In genomic region chr7:82805527-82805960, GRCh38 we compare ENCODE assay signal across 9 cellular contexts.
A peak's percentile ranks its signal among the peaks of the same experiment; 100 is the strongest.
DNase-seq lines count a peak whose midpoint lies in the region; ATAC-seq, FAIRE-seq and TF ChIP-seq lines count a peak whose summit lies in the region.
"Had no signal": no experiment of that assay in that cellular context is flagged by ENCODE, and none has a peak within 500 bp of the region (broad histone marks: within the 10 kb centered on the region; RNA-seq: fewer than 3 reads in every experiment).

No MANE protein-coding gene starts in this region.

- H2BK5ac ChIP-seq in H1 (ENCODE audit: low read depth, low read length): no peak overlapping the region

- H4K91ac ChIP-seq in H1 (replicated peaks; ENCODE audit: insufficient read length, low read length): no peak overlapping the region

- H3F3A ChIP-seq in PC-9 (ENCODE audit: insufficient read depth, low read depth): peaks cover 8% of the 10 kb centered on the region

- H3K56ac ChIP-seq in H1 (replicated peaks; ENCODE audit: insufficient read length, low read depth, low read length): no peak overlapping the region

- no peak for TF ChIP-seq POLR2A in H1 (IDR thresholded peaks at IDR 0.05; ENCODE audit: control extremely low read depth in 1 of 2, low read depth in 2 of 2, low read length in 2 of 2)

- TF ChIP-seq EP300 in H1 (IDR thresholded peaks at IDR 0.05; ENCODE audit: borderline replicate concordance in 1 of 2, low read depth in 2 of 2, low read length in 2 of 2): no peak

- peak overlapping the region; percentile 62 for H2AFZ ChIP-seq in PC-9
- 0 out of 2 replicates have a peak overlapping the region, but pooled peaks have one; percentile 54 for H2AFZ ChIP-seq in H1 (ENCODE audit: low read length)

- H4K5ac ChIP-seq in H1 (ENCODE audit: insufficient read length, low read depth, low read length): no peak overlapping the region

- H3K27ac ChIP-seq in HEK293 (ENCODE audit: extremely low read depth, low read depth, low read length) (no peak overlapping the region), PC-9 (peak overlapping the region; percentile 25; the same call in 1 of the 2 replicates), H1 (ENCODE audit: low read depth, low read length) (no peak overlapping the region)

- WGBS in H1 (ENCODE audit: extremely low coverage in 1 of 2, insufficient coverage in 1 of 2, insufficient read length in 1 of 2, insufficient replicate concordance in 2 of 2, low coverage in 1 of 2, low lambda C conversion rate in 2 of 2, missing lambda C conversion rate in 1 of 2), 2 experiments: 73% methylated on average over 5 of the region's 5 CpGs; no CpG with 5 or more reads in 1 of the 2 experiments

- H3K4me3 ChIP-seq in HEK293 (ENCODE audit: low read depth, low read length): no peak overlapping the region; the same call in 1 of the 2 replicates
- peak overlapping the region; percentile 29; the same call in 1 of the 2 replicates for H3K4me3 ChIP-seq in PC-9
- no peak overlapping the region for H3K4me3 ChIP-seq in H1 (ENCODE audit: extremely low read depth in 1 of 4, insufficient read depth in 2 of 4, low read depth in 3 of 4, low read length in 4 of 4)

- H3K18ac ChIP-seq in H1 (ENCODE audit: extremely low read depth, low read length): no peak overlapping the region

- CTCF ChIA-PET in HEK293 (lab: Yijun Ruan, JAX) (interaction anchor here (0.7 kb wide), 2 partner anchors 13 to 617 kb away, joined by 3 to 6 read pairs; no protein-coding TSS in a partner anchor), PC-9 (lab: Charles Lee) (no interaction called here), H1 (lab: Charles Lee; ENCODE audit: partially characterized antibody) (interaction anchor here (0.7 kb wide), 1 partner anchor 9 kb away, joined by 3 read pairs; no protein-coding TSS in a partner anchor)

- H3K14ac ChIP-seq in H1 (ENCODE audit: insufficient read length): no peak overlapping the region

- H3K27me3 ChIP-seq in PC-9 (ENCODE audit: insufficient read depth, low read depth) (no peaks in the 10 kb centered on the region), H1 (replicated peaks in 1 of 4; ENCODE audit: control insufficient read depth in 3 of 4, extremely low read depth in 1 of 4, insufficient read depth in 3 of 4, low read length in 3 of 4) (no peaks in the 10 kb centered on the region)

- H3K9me3 ChIP-seq in HEK293 (ENCODE audit: control insufficient read depth, insufficient read depth, low read depth, low read length) (no peaks in the 10 kb centered on the region), PC-9 (ENCODE audit: insufficient read depth, low read depth) (0 out of 2 replicates have a peak, but pooled peaks cover 5% of the 10 kb centered on the region), H1 (ENCODE audit: insufficient read depth in 2 of 2, low read depth in 1 of 2, low read length in 1 of 2) (no peaks in the 10 kb centered on the region)

- no peaks in the 10 kb centered on the region for H3K79me1 ChIP-seq in H1 (ENCODE audit: low read depth, low read length)

- no peak overlapping the region for H4K8ac ChIP-seq in H1 (ENCODE audit: extremely low read depth, insufficient read depth, low read length)

- H2BK15ac ChIP-seq in H1 (ENCODE audit: low read length): no peak overlapping the region

- H3K23me2 ChIP-seq in H1 (ENCODE audit: low read depth, low read length): no peaks in the 10 kb centered on the region

- no peak overlapping the region for H2BK20ac ChIP-seq in H1 (ENCODE audit: low read length)

- H3K79me2 ChIP-seq in PC-9 (ENCODE audit: low read depth): no peaks in the 10 kb centered on the region
- no peaks in the 10 kb centered on the region for H3K79me2 ChIP-seq in H1 (ENCODE audit: control insufficient read depth in 1 of 2, insufficient read depth in 2 of 2, low read length in 2 of 2)

- no peak for FAIRE-seq in H1 (lab: Jason Lieb, UNC)
- FAIRE-seq: endometrium had no signal

- no TSS peak for BruUV-seq in PC-9 (replicated peaks; lab: Mats Ljungman, UMichigan)

- no peak for ATAC-seq in GM18867 (IDR thresholded peaks at IDR 0.05; ENCODE audit: unreplicated experiment)

- peak overlapping the region; percentile 51 for H3K4me2 ChIP-seq in PC-9
- H3K4me2 ChIP-seq in H1 (ENCODE audit: insufficient read depth in 1 of 2, low read depth in 2 of 2, low read length in 2 of 2): no peak overlapping the region

- no peaks in the 10 kb centered on the region for H3K9me2 ChIP-seq in PC-9 (ENCODE audit: insufficient read depth)

- H2BK12ac ChIP-seq in H1 (ENCODE audit: low read depth, low read length): no peak overlapping the region

- intact Hi-C loops in PC-9 (cut with micrococcal nuclease; ENCODE audit: unreplicated experiment): loop anchor here (5.0 kb wide), 1 partner anchor 357 kb away; the partner anchor contains the start of gene PCLO

- H3K23ac ChIP-seq in H1 (ENCODE audit: insufficient read length): no peak overlapping the region

- H3K36me3 ChIP-seq in HEK293 (ENCODE audit: control insufficient read depth in 2 of 2, insufficient read depth in 1 of 2, low read length in 2 of 2): no peaks in the 10 kb centered on the region
- no peaks in the 10 kb centered on the region for H3K36me3 ChIP-seq in PC-9 (ENCODE audit: low read depth)
- H3K36me3 ChIP-seq in H1 (ENCODE audit: control insufficient read depth in 2 of 4, insufficient read depth in 4 of 4, low read length in 3 of 4): no peaks in the 10 kb centered on the region

- no peak overlapping the region for H3K4ac ChIP-seq in H1 (replicated peaks; ENCODE audit: insufficient read length, low read depth, low read length)

- no peak overlapping the region for H2AK5ac ChIP-seq in H1 (ENCODE audit: low read depth, low read length)

- H4K20me1 ChIP-seq in PC-9 (ENCODE audit: insufficient read depth) (no peaks in the 10 kb centered on the region), H1 (replicated peaks in 1 of 2; ENCODE audit: control insufficient read depth in 1 of 2, insufficient read depth in 2 of 2, low read length in 2 of 2) (no peaks in the 10 kb centered on the region)

- no peak overlapping the region for H3K9ac ChIP-seq in H1 (replicated peaks in 1 of 4; ENCODE audit: extremely low read depth in 1 of 4, low read depth in 3 of 4, low read length in 3 of 4)

- H3K4me1 ChIP-seq in HEK293 (ENCODE audit: control insufficient read depth, insufficient read depth, low read length): no peaks in the 10 kb centered on the region
- H3K4me1 ChIP-seq in PC-9 (replicated peaks; ENCODE audit: insufficient read depth): 0 out of 2 replicates have a peak, but pooled peaks cover 8% of the 10 kb centered on the region
- H3K4me1 ChIP-seq in H1 (replicated peaks in 1 of 4; ENCODE audit: control insufficient read depth in 3 of 4, insufficient read depth in 4 of 4, low read length in 3 of 4): peaks cover 0 to 3% (median 3%) of the 10 kb centered on the region in 4 experiments; a peak in 3 of 7 replicates

- DNase-seq in PC-9: peak; percentile 30 to 79
- DNase-seq in H1 (ENCODE audit: low read depth in 1 of 2, low spot score in 2 of 2): no peak
- peak; percentile 17 for DNase-seq in putamen (ENCODE audit: low spot score)
- no peak for DNase-seq in NCI-H510A (lab: John Stamatoyannopoulos, UW)
- DNase-seq in iPS-NIHi11 (ENCODE audit: low spot score): no peak
- DNase-seq in NCI-H526 treated with DMSO at 0.1 percent for 48 hours (lab: John Stamatoyannopoulos, UW): no peak

- POLR2A ChIA-PET in HEK293 (lab: Yijun Ruan, JAX): no interaction called here
- POLR2A ChIA-PET in PC-9 (lab: Charles Lee; ENCODE audit: unreplicated experiment): no interaction called here
- POLR2A ChIA-PET in H1 (lab: Charles Lee; ENCODE audit: partially characterized antibody): no interaction called here

- TF ChIP-seq RAD21 in H1 (IDR thresholded peaks at IDR 0.05 in 1 of 2, conservative IDR thresholded peaks at IDR 0.05 in 1 of 2; ENCODE audit: low read depth in 2 of 2, low read length in 2 of 2): no peak

- H2BK120ac ChIP-seq in H1 (replicated peaks; ENCODE audit: low read depth, low read length): no peak overlapping the region

- no peak for TF ChIP-seq CTCF in HEK293 (tag by site-specific recombination; IDR thresholded peaks at IDR 0.05)
- no peak for TF ChIP-seq CTCF in PC-9 (conservative IDR thresholded peaks at IDR 0.05)
- TF ChIP-seq CTCF in H1 (IDR thresholded peaks at IDR 0.05; ENCODE audit: control extremely low read depth in 1 of 3, insufficient read depth in 1 of 3, low read depth in 1 of 3, low read length in 3 of 3): no peak

TF ChIP-seq in HEK293, 187 proteins besides CTCF, POLR2A, EP300 and RAD21 (continues in another document):
- TF ChIP-seq ZNF530 (tag by site-specific recombination; IDR thresholded peaks at IDR 0.05; ENCODE audit: low read depth) (no peak), YY2 (tag by site-specific recombination; IDR thresholded peaks at IDR 0.05) (no peak), ZNF112 (tag by site-specific recombination; IDR thresholded peaks at IDR 0.05) (no peak), ZNF510 (tag by site-specific recombination; IDR thresholded peaks at IDR 0.05; ENCODE audit: insufficient replicate concordance) (no peak), BCL11B (tag by site-specific recombination; IDR thresholded peaks at IDR 0.05; ENCODE audit: low read depth) (no peak), ZNF560 (tag by site-specific recombination; IDR thresholded peaks at IDR 0.05; ENCODE audit: borderline replicate concordance) (no peak), ZNF155 (tag by site-specific recombination; IDR thresholded peaks at IDR 0.05) (no peak), ZNF175 (tag by site-specific recombination; IDR thresholded peaks at IDR 0.05) (no peak), ZNF621 (tag by site-specific recombination; IDR thresholded peaks at IDR 0.05) (no peak), ZNF548 (tag by site-specific recombination; IDR thresholded peaks at IDR 0.05) (no peak), ZBTB1 (tag by site-specific recombination; IDR thresholded peaks at IDR 0.05) (no peak)

TF ChIP-seq in H1, 55 proteins besides CTCF, POLR2A, EP300 and RAD21:
- peak; percentile 87 for TF ChIP-seq BACH1 (IDR thresholded peaks at IDR 0.05; ENCODE audit: low read length)
- TF ChIP-seq SIX5 (IDR thresholded peaks at IDR 0.05; ENCODE audit: low read depth, low read length): no peak
- TF ChIP-seq RBBP5 (IDR thresholded peaks at IDR 0.05; ENCODE audit: borderline replicate concordance, low read depth, low read length): no peak
- no peak for TF ChIP-seq RXRA (IDR thresholded peaks at IDR 0.05; ENCODE audit: insufficient read depth, low read depth, low read length)
- no peak for TF ChIP-seq BRCA1 (IDR thresholded peaks at IDR 0.05; ENCODE audit: low read depth, low read length)
- TF ChIP-seq MAFK (IDR thresholded peaks at IDR 0.05; ENCODE audit: low read depth, low read length): peak; percentile 62; the same call in 1 of the 2 replicates

Comparison
In these comparisons a context has a peak if more than half of its experiments do, and no peak if none do; other contexts are left out.
1. DNase-seq: peak in PC-9 (2 of 2) and putamen (single experiment); none in H1 (0 of 2), NCI-H510A (single experiment), iPS-NIHi11 (single experiment) and NCI-H526 treated with DMSO at 0.1 percent for 48 hours (single experiment).